Comparison of ENCODE assay signal across 23 cellular contexts in the genomic region with DNA sequence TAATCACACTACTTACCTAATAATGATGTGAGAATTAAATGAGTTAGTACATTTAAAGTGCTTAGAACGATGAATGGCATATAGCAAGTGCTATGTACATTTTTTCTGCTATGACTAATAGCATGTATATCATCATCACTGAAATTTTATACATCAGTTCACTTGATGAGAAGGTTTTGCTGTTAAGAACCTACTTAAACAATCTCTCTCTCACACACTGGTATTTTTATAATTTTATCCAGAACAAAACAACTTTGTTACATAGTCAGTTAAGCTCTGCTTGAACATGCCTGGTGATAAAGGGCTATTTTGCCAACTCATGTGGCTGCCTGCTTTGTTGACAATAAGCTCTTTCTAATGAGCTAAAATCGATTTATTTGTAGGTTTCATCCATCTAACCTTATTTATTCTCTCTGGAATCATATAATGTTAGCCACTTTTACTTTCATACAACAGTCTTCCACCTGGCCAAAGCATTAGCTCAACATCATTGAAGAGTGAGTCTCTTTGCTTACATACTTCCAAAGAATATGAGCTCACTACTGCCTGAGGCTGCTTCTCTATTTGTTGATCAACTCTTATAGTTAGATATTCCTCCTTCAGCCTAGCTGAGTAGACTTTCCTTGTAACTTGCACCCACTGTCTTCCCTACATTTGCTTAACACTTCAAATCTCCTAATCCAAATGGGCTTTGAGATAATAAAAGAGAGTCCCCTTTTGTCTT.
DNase-seq lines count a peak whose midpoint lies in the region; ATAC-seq and TF ChIP-seq lines count a peak whose summit lies in the region.
"Had no signal": no experiment of that assay in that cellular context is flagged by ENCODE, and none has a peak within 500 bp of the region (broad histone marks: within the 10 kb centered on the region; RNA-seq: fewer than 3 reads in every experiment).

No MANE protein-coding gene starts in this region.

- no peak for TF ChIP-seq CTCF in IMR-90 (conservative IDR thresholded peaks at IDR 0.05; ENCODE audit: low read depth, low read length)
- no peak for TF ChIP-seq CTCF in osteoblast (IDR thresholded peaks at IDR 0.05; ENCODE audit: extremely low read depth, low read depth, low read length)
- no peak for TF ChIP-seq CTCF in body of pancreas (IDR thresholded peaks at IDR 0.05)

- H3K36me3 ChIP-seq in IMR-90 (ENCODE audit: control insufficient read depth, insufficient read depth, low read length) = no peaks in the 10 kb centered on the region
- H3K36me3 ChIP-seq in osteoblast (ENCODE audit: insufficient read depth, low read length) = no peaks in the 10 kb centered on the region
- H3K36me3 ChIP-seq in body of pancreas (replicated peaks in 1 of 2; ENCODE audit: insufficient read depth in 1 of 2, low read depth in 2 of 2) = no peaks in the 10 kb centered on the region

- dilution Hi-C loops in IMR-90 (cut with HindIII; ENCODE audit: low sequenced_read_pairs, unreplicated experiment) = no loop called here

- ATAC-seq in IMR-90 (ENCODE audit: low read depth) = peak; percentile 54; the same call in 1 of the 2 replicates
- ATAC-seq in HG03432 (IDR thresholded peaks at IDR 0.05; ENCODE audit: unreplicated experiment) = no peak
- ATAC-seq in body of pancreas = no peak
- ATAC-seq: GM23338, Panc1 had no signal

- peak overlapping the region; percentile 16 for H2BK5ac ChIP-seq in IMR-90 (ENCODE audit: low read depth, low read length, poor library complexity, severe bottlenecking)

- no peaks in the 10 kb centered on the region for H3K79me2 ChIP-seq in osteoblast (ENCODE audit: insufficient read depth, low read length)

- no peak overlapping the region for H3K9ac ChIP-seq in IMR-90 (ENCODE audit: low read depth, low read length)
- H3K9ac ChIP-seq: SK-N-SH had no signal

- in situ Hi-C loops in IMR-90 (cut with MboI; ENCODE audit: low sequenced_read_pairs) = no loop called here
- in situ Hi-C loops in SK-MEL-5 (cut with HindIII; ENCODE audit: low pct_unique_long_range_greater_than_20kb, low sequenced_read_pairs) = no loop called here

- no TSS peak for BruUV-seq in IMR-90 (replicated peaks; lab: Mats Ljungman, UMichigan)

- no peaks in the 10 kb centered on the region for H4K20me1 ChIP-seq in IMR-90 (ENCODE audit: insufficient read depth, low read length)
- no peaks in the 10 kb centered on the region for H4K20me1 ChIP-seq in osteoblast (ENCODE audit: insufficient read depth, low read length)

- POLR2A ChIA-PET in IMR-90 (lab: Charles Lee; ENCODE audit: unreplicated experiment) = no interaction called here

- DNase-seq in ELR (ENCODE audit: low read depth) (peak; percentile 52), IMR-90 (peak; percentile 42), SK-MEL-5 (ENCODE audit: low read depth, low spot score) (peak; percentile 64), osteoblast (ENCODE audit: insufficient read length, low spot score, missing footprints) (peak; percentile 50), body of pancreas (no peak)
- DNase-seq in activated CD4-positive, alpha-beta T cell treated with anti-CD3 and anti-CD28 coated beads, Interleukin-2, amount 50 U/mL, for 48 hours = no peak
- no peak for DNase-seq in activated naive CD4-positive, alpha-beta T cell (lab: John Stamatoyannopoulos, UW)
- DNase-seq: C1 segment of cervical spinal cord; CD4-positive, alpha-beta memory T cell; DMS 273 treated with DMSO at 0.1 percent for 48 hours; DMS79; H9; NCI-H1048; NCI-H1436; NCI-H187; NCI-H2081 treated with DMSO at 0.1 percent for 48 hours; NCI-H524 treated with DMSO at 0.1 percent for 48 hours; SIG-M5; SK-N-SH; SW 1271 had no signal

- no peak overlapping the region for H3K14ac ChIP-seq in IMR-90 (replicated peaks; ENCODE audit: low read depth, low read length)

- H2AK5ac ChIP-seq in IMR-90 (ENCODE audit: low read depth, low read length) = no peak overlapping the region

- no peak overlapping the region for H3K56ac ChIP-seq in IMR-90 (ENCODE audit: extremely low read depth, insufficient read depth, low read length)

- no peaks in the 10 kb centered on the region for H3K9me1 ChIP-seq in IMR-90 (ENCODE audit: insufficient read depth, low read length)

- TF ChIP-seq POLR2A in IMR-90 (IDR thresholded peaks at IDR 0.05; ENCODE audit: low read depth, low read length) (no peak), body of pancreas (IDR thresholded peaks at IDR 0.05) (no peak)

- TF ChIP-seq RAD21 in IMR-90 (IDR thresholded peaks at IDR 0.05; ENCODE audit: low read length) = no peak

- CTCF ChIA-PET in IMR-90 (lab: Yijun Ruan, JAX) = no interaction called here

- H3K9me3 ChIP-seq in IMR-90 (ENCODE audit: control insufficient read depth, insufficient read depth, low read length) (peaks cover 7% of the 10 kb centered on the region), osteoblast (ENCODE audit: low read depth, low read length) (no peaks in the 10 kb centered on the region), body of pancreas (peaks cover 0 to 15% (median 0%) of the 10 kb centered on the region in 3 donors)

- H3K4me3 ChIP-seq in IMR-90 (ENCODE audit: insufficient read depth, low read depth, low read length) (no peak overlapping the region), osteoblast (ENCODE audit: insufficient read depth, low read length) (no peak overlapping the region), body of pancreas (no peak overlapping the region)
- H3K4me3 ChIP-seq: GM23338 had no signal

- no peak overlapping the region for H3K4ac ChIP-seq in IMR-90 (ENCODE audit: low read depth, low read length)

- intact Hi-C loops in IMR-90 (cut with micrococcal nuclease) = no loop called here
- intact Hi-C loops in body of pancreas (cut with DNase I) = no loop called here

- no peak overlapping the region for H4K5ac ChIP-seq in IMR-90 (ENCODE audit: low read depth, low read length)

- H3K18ac ChIP-seq in IMR-90 (ENCODE audit: low read depth, low read length) = peak overlapping the region; percentile 33; the same call in 1 of the 2 replicates

- H4K91ac ChIP-seq in IMR-90 (ENCODE audit: insufficient read depth, low read depth, low read length) = no peak overlapping the region

- no peak overlapping the region for H3K23ac ChIP-seq in IMR-90 (ENCODE audit: low read depth, low read length)

- no peak overlapping the region for H4K8ac ChIP-seq in IMR-90 (ENCODE audit: low read depth in 2 of 2, low read length in 2 of 2)

- no peak overlapping the region for H2AK9ac ChIP-seq in IMR-90 (replicated peaks; ENCODE audit: low read depth, low read length, poor library complexity)

- H2BK15ac ChIP-seq in IMR-90 (ENCODE audit: low read depth, low read length) = no peak overlapping the region

- H2BK120ac ChIP-seq in IMR-90 (ENCODE audit: low read depth, low read length) = no peak overlapping the region

- H3K4me2 ChIP-seq in IMR-90 (ENCODE audit: low read depth, low read length) (no peak overlapping the region), osteoblast (ENCODE audit: insufficient read depth, low read length) (no peak overlapping the region)
- H3K4me2 ChIP-seq: GM23338, SK-N-SH had no signal

- H3K79me1 ChIP-seq in IMR-90 (ENCODE audit: low read depth in 1 of 2, low read length in 2 of 2) = no peaks in the 10 kb centered on the region

- no peak overlapping the region for H2BK20ac ChIP-seq in IMR-90 (ENCODE audit: low read depth, low read length)

- H2AFZ ChIP-seq in IMR-90 (replicated peaks; ENCODE audit: low read length, poor library complexity) = no peak overlapping the region
- H2AFZ ChIP-seq in osteoblast (ENCODE audit: low read length) = no peak overlapping the region

- H3K27me3 ChIP-seq in IMR-90 (ENCODE audit: control insufficient read depth, insufficient read depth, low read length) (no peaks in the 10 kb centered on the region), osteoblast (ENCODE audit: insufficient read depth, low read length) (no peaks in the 10 kb centered on the region), body of pancreas (no peaks in the 10 kb centered on the region)

- H3K27ac ChIP-seq in IMR-90 (ENCODE audit: insufficient read depth, low read length) (no peak overlapping the region), osteoblast (ENCODE audit: low read depth, low read length) (no peak overlapping the region), body of pancreas (no peak overlapping the region)

- H3K4me1 ChIP-seq in IMR-90 (ENCODE audit: control insufficient read depth, insufficient read depth, low read length) = no peaks in the 10 kb centered on the region
- peaks cover 5% of the 10 kb centered on the region for H3K4me1 ChIP-seq in osteoblast (ENCODE audit: insufficient read depth, low read length)
- H3K4me1 ChIP-seq in body of pancreas = no peaks in the 10 kb centered on the region

- WGBS in IMR-90 (ENCODE audit: extremely low coverage in 2 of 2, insufficient read length in 1 of 2), 2 experiments = no CpG with 5 or more reads among the region's 2 CpGs
- 37% methylated on average over 2 of the region's 2 CpGs for WGBS in body of pancreas, 2 donors

TF ChIP-seq in IMR-90, 13 proteins besides CTCF, POLR2A, EP300 and RAD21 (continues in another document):
- TF ChIP-seq RCOR1 (IDR thresholded peaks at IDR 0.05; ENCODE audit: insufficient replicate concordance, low read length) = no peak
- no peak for TF ChIP-seq SMC3 (IDR thresholded peaks at IDR 0.05; ENCODE audit: low read depth, low read length)
- no peak for TF ChIP-seq MAZ (IDR thresholded peaks at IDR 0.05; ENCODE audit: borderline replicate concordance, low read depth, low read length)
- TF ChIP-seq RFX5 (IDR thresholded peaks at IDR 0.05; ENCODE audit: low read depth, low read length) = no peak
- TF ChIP-seq, protein P1, sequence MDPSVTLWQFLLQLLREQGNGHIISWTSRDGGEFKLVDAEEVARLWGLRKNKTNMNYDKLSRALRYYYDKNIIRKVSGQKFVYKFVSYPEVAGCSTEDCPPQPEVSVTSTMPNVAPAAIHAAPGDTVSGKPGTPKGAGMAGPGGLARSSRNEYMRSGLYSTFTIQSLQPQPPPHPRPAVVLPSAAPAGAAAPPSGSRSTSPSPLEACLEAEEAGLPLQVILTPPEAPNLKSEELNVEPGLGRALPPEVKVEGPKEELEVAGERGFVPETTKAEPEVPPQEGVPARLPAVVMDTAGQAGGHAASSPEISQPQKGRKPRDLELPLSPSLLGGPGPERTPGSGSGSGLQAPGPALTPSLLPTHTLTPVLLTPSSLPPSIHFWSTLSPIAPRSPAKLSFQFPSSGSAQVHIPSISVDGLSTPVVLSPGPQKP (IDR thresholded peaks at IDR 0.05; ENCODE audit: borderline replicate concordance, low read depth, low read length) = no peak
- no peak for TF ChIP-seq MAFK (IDR thresholded peaks at IDR 0.05; ENCODE audit: low read depth, low read length)
- no peak for TF ChIP-seq CEBPB (IDR thresholded peaks at IDR 0.05; ENCODE audit: low read depth, low read length)
- TF ChIP-seq CHD1 (IDR thresholded peaks at IDR 0.05; ENCODE audit: low read depth, low read length) = no peak
- no peak for TF ChIP-seq NFE2L2 (IDR thresholded peaks at IDR 0.05; ENCODE audit: low read depth, low read length)
- TF ChIP-seq BHLHE40 (IDR thresholded peaks at IDR 0.05; ENCODE audit: low read depth, low read length) = no peak
- no peak for TF ChIP-seq MXI1 (IDR thresholded peaks at IDR 0.05; ENCODE audit: borderline replicate concordance, low read depth, low read length)
- no peak for TF ChIP-seq FOS (IDR thresholded peaks at IDR 0.05; ENCODE audit: low read depth, low read length)

Comparison
In these comparisons a context has a peak if more than half of its experiments do, and no peak if none do; other contexts are left out.
1. DNase-seq: peak in ELR (single experiment), IMR-90 (single experiment), SK-MEL-5 (single experiment) and osteoblast (single experiment); none in activated CD4-positive, alpha-beta T cell treated with anti-CD3 and anti-CD28 coated beads, Interleukin-2, amount 50 U/mL, for 48 hours (0 of 2), activated naive CD4-positive, alpha-beta T cell (0 of 4) and body of pancreas (0 of 4).